27 cellular contexts compared by ENCODE assay signal in genomic region chr6:96990989-96991388, GRCh38.
"Had no signal": no experiment of that assay in that cellular context is flagged by ENCODE, and none has a peak within 500 bp of the region (broad histone marks: within the 10 kb centered on the region; RNA-seq: fewer than 3 reads in every experiment).

No MANE protein-coding gene starts in this region.

- H3K4me1 Mint-ChIP-seq: mesothelial cell of epicardium; naive B cell; neural progenitor cell; stimulated activated effector memory CD8-positive, alpha-beta T cell treated with anti-CD3 and anti-CD28 coated beads, Interleukin-12 subunit alpha, Interleukin-12 subunit beta, amount 100 ng/mL, for 72 hours had no signal

- H3K27ac ChIP-seq: epithelial cell of prostate, gastrocnemius medialis, left lung, neural progenitor cell, prostate gland, right atrium auricular region, stomach, transverse colon, upper lobe of right lung, uterus had no signal

- DNase-seq: effector CD8-positive, alpha-beta T cell; endodermal cell; foreskin fibroblast; gastrocnemius medialis; left lung; mesenchymal stem cell; mucosa of descending colon; naive B cell; stimulated activated CD4-positive, alpha-beta T cell treated with anti-CD3 and anti-CD28 coated beads, Interleukin-12 subunit alpha, Interleukin-12 subunit beta, amount 100 ng/mL, for 4 hours; stimulated activated CD4-positive, alpha-beta T cell treated with anti-CD3 and anti-CD28 coated beads, Interleukin-1b, Interleukin-23, amount 100 ng/mL, for 48 hours; stimulated activated CD4-positive, alpha-beta T cell treated with anti-CD3 and anti-CD28 coated beads, Interleukin-4, amount 100 ng/mL, for 1 hour; stimulated activated naive CD4-positive, alpha-beta T cell treated with Interleukin-2 at 50 U/mL for 16 hours; stomach; transverse colon; upper lobe of right lung; uterus had no signal

- FAIRE-seq: colon, keratinocyte had no signal

- H3K27me3 Mint-ChIP-seq: naive B cell; natural killer cell treated with Interleukin-12 subunit alpha and Interleukin-12 subunit beta and Interleukin-15 and Interleukin-18, amount 100 ng/mL, for 72 hours had no signal

- H3K4me1 ChIP-seq: gastrocnemius medialis, left lung, neural progenitor cell, prostate gland, stomach, transverse colon, upper lobe of right lung, uterus had no signal

- H3K27me3 ChIP-seq: gastrocnemius medialis, left lung, neural progenitor cell, right atrium auricular region, stomach, transverse colon, upper lobe of right lung, uterus had no signal

- ATAC-seq: esophagus mucosa; gastrocnemius medialis; left lung; mucosa of descending colon; natural killer cell treated with Interleukin-12 subunit alpha and Interleukin-12 subunit beta and Interleukin-15 and Interleukin-18, amount 100 ng/mL, for 72 hours; stimulated activated effector memory CD8-positive, alpha-beta T cell treated with anti-CD3 and anti-CD28 coated beads, Interleukin-12 subunit alpha, Interleukin-12 subunit beta, amount 100 ng/mL, for 72 hours had no signal

- H3K4me3 Mint-ChIP-seq: endodermal cell; mesothelial cell of epicardium; naive B cell; natural killer cell treated with Interleukin-12 subunit alpha and Interleukin-12 subunit beta and Interleukin-15 and Interleukin-18, amount 100 ng/mL, for 72 hours; neural progenitor cell; stimulated activated effector memory CD8-positive, alpha-beta T cell treated with anti-CD3 and anti-CD28 coated beads, Interleukin-12 subunit alpha, Interleukin-12 subunit beta, amount 100 ng/mL, for 72 hours had no signal

- H3K36me3 Mint-ChIP-seq: neural progenitor cell; stimulated activated effector memory CD8-positive, alpha-beta T cell treated with anti-CD3 and anti-CD28 coated beads, Interleukin-12 subunit alpha, Interleukin-12 subunit beta, amount 100 ng/mL, for 72 hours had no signal

- H3K27ac Mint-ChIP-seq: endodermal cell; mesothelial cell of epicardium; natural killer cell treated with Interleukin-12 subunit alpha and Interleukin-12 subunit beta and Interleukin-15 and Interleukin-18, amount 100 ng/mL, for 72 hours; neural progenitor cell; stimulated activated effector memory CD8-positive, alpha-beta T cell treated with anti-CD3 and anti-CD28 coated beads, Interleukin-12 subunit alpha, Interleukin-12 subunit beta, amount 100 ng/mL, for 72 hours had no signal

- H3K9me3 ChIP-seq: gastrocnemius medialis, mucosa of descending colon, prostate gland, right atrium auricular region, transverse colon, upper lobe of right lung, uterus had no signal

- H3K4me3 ChIP-seq: gastrocnemius medialis, left lung, mucosa of descending colon, neural progenitor cell, prostate gland, right atrium auricular region, smooth muscle cell, stomach, transverse colon, upper lobe of right lung, uterus had no signal

- H3K9me3 Mint-ChIP-seq: stimulated activated effector memory CD8-positive, alpha-beta T cell treated with anti-CD3 and anti-CD28 coated beads, Interleukin-12 subunit alpha, Interleukin-12 subunit beta, amount 100 ng/mL, for 72 hours had no signal

- H3K36me3 ChIP-seq: gastrocnemius medialis, left lung, neural progenitor cell, prostate gland, right atrium auricular region, stomach, transverse colon, upper lobe of right lung, uterus had no signal
